1 cellular context compared by ENCODE assay signal in the genomic region with DNA sequence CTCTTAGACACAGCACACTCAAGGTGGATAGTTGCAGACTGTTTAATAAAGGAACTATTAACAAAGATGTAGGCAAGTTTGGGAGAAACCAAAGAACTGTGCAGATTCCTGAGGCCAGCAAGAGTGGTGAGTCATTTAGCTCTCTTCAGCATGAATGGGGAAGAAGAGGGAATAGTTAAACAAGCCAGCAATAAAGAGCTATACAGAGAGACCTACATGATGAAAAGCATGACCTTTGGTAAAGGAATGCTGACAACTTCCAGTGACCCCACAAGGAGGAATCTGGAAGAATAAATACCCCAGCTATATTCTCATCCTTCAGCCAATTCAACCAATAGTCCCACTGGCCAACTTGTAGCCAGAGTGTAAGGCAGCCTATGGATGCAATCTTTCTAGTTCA.
A peak's percentile ranks its signal among the peaks of the same experiment; 100 is the strongest.
TF ChIP-seq lines count a peak whose summit lies in the region.

No MANE protein-coding gene starts in this region.

TF ChIP-seq in SK-N-SH, 30 proteins besides CTCF, POLR2A, EP300 and RAD21 (continued from another document):
- TF ChIP-seq SMC3 (IDR thresholded peaks at IDR 0.05; ENCODE audit: low read depth, low read length) (no peak), RCOR1 (IDR thresholded peaks at IDR 0.05; ENCODE audit: low read length) (no peak), GATA2 (CRISPR knock-in tag; IDR thresholded peaks at IDR 0.05) (no peak), NFIC (IDR thresholded peaks at IDR 0.05; ENCODE audit: borderline replicate concordance) (peak; percentile 34; the same call in 1 of the 2 replicates), NRF1 (IDR thresholded peaks at IDR 0.05; ENCODE audit: low read depth, low read length) (no peak), FOXJ3 (CRISPR knock-in tag; IDR thresholded peaks at IDR 0.05) (no peak), CHD2 (IDR thresholded peaks at IDR 0.05; ENCODE audit: low read length, partially characterized antibody) (no peak), RFX5 (IDR thresholded peaks at IDR 0.05; ENCODE audit: low read length) (no peak), FOXM1 (IDR thresholded peaks at IDR 0.05; ENCODE audit: low read depth) (no peak), TAF1 (IDR thresholded peaks at IDR 0.05; ENCODE audit: borderline replicate concordance, low read depth, low read length) (no peak), YY1 (IDR thresholded peaks at IDR 0.05; ENCODE audit: low read depth) (no peak), FOSL2 (IDR thresholded peaks at IDR 0.05; ENCODE audit: borderline replicate concordance, low read depth) (peak; percentile 79), RXRA (IDR thresholded peaks at IDR 0.05; ENCODE audit: borderline replicate concordance, low read depth) (peak; percentile 74; the same call in 1 of the 2 replicates), SIN3A (IDR thresholded peaks at IDR 0.05; ENCODE audit: borderline replicate concordance, low read depth, low read length) (no peak), ELF1 (IDR thresholded peaks at IDR 0.05) (peak; percentile 31; the same call in 1 of the 2 replicates)
- TF ChIP-seq, protein P1, sequence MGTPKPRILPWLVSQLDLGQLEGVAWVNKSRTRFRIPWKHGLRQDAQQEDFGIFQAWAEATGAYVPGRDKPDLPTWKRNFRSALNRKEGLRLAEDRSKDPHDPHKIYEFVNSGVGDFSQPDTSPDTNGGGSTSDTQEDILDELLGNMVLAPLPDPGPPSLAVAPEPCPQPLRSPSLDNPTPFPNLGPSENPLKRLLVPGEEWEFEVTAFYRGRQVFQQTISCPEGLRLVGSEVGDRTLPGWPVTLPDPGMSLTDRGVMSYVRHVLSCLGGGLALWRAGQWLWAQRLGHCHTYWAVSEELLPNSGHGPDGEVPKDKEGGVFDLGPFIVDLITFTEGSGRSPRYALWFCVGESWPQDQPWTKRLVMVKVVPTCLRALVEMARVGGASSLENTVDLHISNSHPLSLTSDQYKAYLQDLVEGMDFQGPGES (IDR thresholded peaks at IDR 0.05; ENCODE audit: low read depth, low read length) = no peak
- TF ChIP-seq, protein P2, sequence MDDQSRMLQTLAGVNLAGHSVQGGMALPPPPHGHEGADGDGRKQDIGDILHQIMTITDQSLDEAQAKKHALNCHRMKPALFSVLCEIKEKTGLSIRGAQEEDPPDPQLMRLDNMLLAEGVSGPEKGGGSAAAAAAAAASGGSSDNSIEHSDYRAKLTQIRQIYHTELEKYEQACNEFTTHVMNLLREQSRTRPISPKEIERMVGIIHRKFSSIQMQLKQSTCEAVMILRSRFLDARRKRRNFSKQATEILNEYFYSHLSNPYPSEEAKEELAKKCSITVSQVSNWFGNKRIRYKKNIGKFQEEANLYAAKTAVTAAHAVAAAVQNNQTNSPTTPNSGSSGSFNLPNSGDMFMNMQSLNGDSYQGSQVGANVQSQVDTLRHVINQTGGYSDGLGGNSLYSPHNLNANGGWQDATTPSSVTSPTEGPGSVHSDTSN (IDR thresholded peaks at IDR 0.05) = peak; percentile 65
- TF ChIP-seq, protein P3, sequence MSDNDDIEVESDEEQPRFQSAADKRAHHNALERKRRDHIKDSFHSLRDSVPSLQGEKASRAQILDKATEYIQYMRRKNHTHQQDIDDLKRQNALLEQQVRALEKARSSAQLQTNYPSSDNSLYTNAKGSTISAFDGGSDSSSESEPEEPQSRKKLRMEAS (IDR thresholded peaks at IDR 0.05; ENCODE audit: low read depth) = no peak
- TF ChIP-seq, protein P4, sequence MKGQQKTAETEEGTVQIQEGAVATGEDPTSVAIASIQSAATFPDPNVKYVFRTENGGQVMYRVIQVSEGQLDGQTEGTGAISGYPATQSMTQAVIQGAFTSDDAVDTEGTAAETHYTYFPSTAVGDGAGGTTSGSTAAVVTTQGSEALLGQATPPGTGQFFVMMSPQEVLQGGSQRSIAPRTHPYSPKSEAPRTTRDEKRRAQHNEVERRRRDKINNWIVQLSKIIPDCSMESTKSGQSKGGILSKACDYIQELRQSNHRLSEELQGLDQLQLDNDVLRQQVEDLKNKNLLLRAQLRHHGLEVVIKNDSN (IDR thresholded peaks at IDR 0.05; ENCODE audit: borderline replicate concordance, low read depth) = no peak
